Comparison of ENCODE assay signal across 10 cellular contexts in the genomic region with DNA sequence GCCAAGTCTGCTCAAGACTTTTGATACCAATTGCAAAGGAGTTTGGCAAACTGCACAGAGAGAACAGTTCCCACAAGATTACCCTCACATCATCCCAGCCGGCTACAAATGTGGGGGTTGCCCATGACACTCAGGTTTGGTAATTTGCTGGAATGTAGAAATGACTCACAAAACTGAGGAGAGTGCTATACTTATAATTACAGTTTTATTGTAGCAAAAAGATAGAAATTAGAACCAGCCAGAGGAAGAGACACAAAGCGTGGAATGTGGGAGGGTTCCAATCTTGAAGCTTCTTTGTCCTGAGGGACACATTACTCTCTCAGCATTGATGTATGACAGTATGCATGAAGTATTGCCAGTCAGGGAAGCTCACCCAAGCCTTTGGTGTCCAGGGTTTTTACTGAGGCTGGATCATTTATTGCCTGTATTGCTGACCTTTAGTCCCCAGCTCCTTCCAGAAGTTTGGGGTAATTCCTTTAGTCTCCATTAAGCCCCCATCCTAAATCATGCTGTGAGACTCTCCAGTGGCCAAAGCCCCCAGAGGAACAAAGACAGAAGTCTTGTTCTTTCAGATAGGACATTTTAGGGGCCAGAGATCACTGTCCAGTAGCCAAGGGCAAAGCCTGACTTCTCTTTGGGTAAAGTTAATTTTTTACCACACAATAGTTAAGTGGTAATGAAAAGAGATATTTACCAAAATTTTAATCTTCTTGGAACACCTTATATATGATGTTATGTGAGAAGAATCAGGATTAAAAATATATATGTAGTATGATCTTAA. TPM values are rescaled to one million over a fixed set of nuclear protein-coding genes. Genes with fewer than 3 reads are reported as not detected.
A peak's percentile ranks its signal among the peaks of the same experiment; 100 is the strongest.
DNase-seq lines count a peak whose midpoint lies in the region; FAIRE-seq and TF ChIP-seq lines count a peak whose summit lies in the region.
"Had no signal": no experiment of that assay in that cellular context is flagged by ENCODE, and none has a peak within 500 bp of the region (broad histone marks: within the 10 kb centered on the region; RNA-seq: fewer than 3 reads in every experiment).

No MANE protein-coding gene starts in this region.

- H3K4me3 ChIP-seq in bronchial epithelial cell (ENCODE audit: low read depth, low read length) (no peak overlapping the region), small intestine (ENCODE audit: low read depth in 1 of 2, low read length in 2 of 2) (no peak overlapping the region), ascending aorta (no peak overlapping the region)
- H3K4me3 ChIP-seq: Peyer's patch had no signal

- no peak for TF ChIP-seq CTCF in bronchial epithelial cell (IDR thresholded peaks at IDR 0.05; ENCODE audit: insufficient read depth, low read length, severe bottlenecking)
- TF ChIP-seq CTCF in ascending aorta (IDR thresholded peaks at IDR 0.05), result no peak

- H3K27ac ChIP-seq in small intestine (ENCODE audit: low read depth in 1 of 2, low read length in 1 of 2) (no peak overlapping the region), ascending aorta (no peak overlapping the region)
- H3K27ac ChIP-seq: Peyer's patch had no signal

- H3K36me3 ChIP-seq in bronchial epithelial cell (ENCODE audit: control insufficient read depth, insufficient read depth, low read length) (peaks cover 7% of the 10 kb centered on the region), small intestine (ENCODE audit: control insufficient read depth in 2 of 2, insufficient read depth in 2 of 2, low read length in 2 of 2) (peaks cover 0 to 7% of the 10 kb centered on the region in 2 donors), ascending aorta (peaks cover 34 to 48% of the 10 kb centered on the region in 2 donors)

- H3K4me1 ChIP-seq in small intestine (ENCODE audit: control insufficient read depth in 2 of 2, insufficient read depth in 1 of 2, low read depth in 1 of 2, low read length in 1 of 2) (no peaks in the 10 kb centered on the region), ascending aorta (peaks cover 0 to 7% of the 10 kb centered on the region in 2 donors)

- peak; percentile 40 for DNase-seq in AG08396 (ENCODE audit: low spot score)
- peak; percentile 49 for DNase-seq in HT1080 (ENCODE audit: low read depth)
- DNase-seq in bronchial epithelial cell (ENCODE audit: low read depth), result peak; percentile 74
- DNase-seq in middle frontal gyrus (ENCODE audit: extremely low spot score, low spot score), result peak; percentile 47
- DNase-seq in stimulated activated CD4-positive, alpha-beta T cell treated with anti-CD3 and anti-CD28 coated beads, Interleukin-1b, Interleukin-23, amount 100 ng/mL, for 48 hours, result no peak
- DNase-seq in small intestine, result no peak
- DNase-seq in DMS53 treated with DMSO at 0.1 percent for 48 hours (lab: John Stamatoyannopoulos, UW; ENCODE audit: unreplicated experiment), result no peak
- DNase-seq in ascending aorta (ENCODE audit: low spot score in 2 of 2), result no peak
- DNase-seq: Peyer's patch had no signal

- H3K9me3 ChIP-seq in small intestine (ENCODE audit: control insufficient read depth, low read depth) (no peaks in the 10 kb centered on the region), ascending aorta (no peaks in the 10 kb centered on the region)
- H3K9me3 ChIP-seq: Peyer's patch had no signal

- WGBS in small intestine, 3 donors, result 83 to 88% (median 86%) methylated on average over 2 of the region's 2 CpGs

- FAIRE-seq in bronchial epithelial cell (lab: Jason Lieb, UNC) (no peak), small intestine (lab: Jason Lieb, UNC) (no peak)
- FAIRE-seq: H1 had no signal

- intact Hi-C loops in ascending aorta (cut with DNase I), result no loop called here

- H3K27me3 ChIP-seq in bronchial epithelial cell (ENCODE audit: control insufficient read depth, insufficient read depth, low read length) (no peaks in the 10 kb centered on the region), small intestine (ENCODE audit: control insufficient read depth in 2 of 2, insufficient read depth in 2 of 2, low read length in 2 of 2) (no peaks in the 10 kb centered on the region), ascending aorta (no peaks in the 10 kb centered on the region)
- H3K27me3 ChIP-seq: Peyer's patch had no signal

RNA-seq across cellular contexts. Expression of a gene that starts 9.9 kb away (rescaled TPM):
- total RNA-seq in HT1080 (2014; rRNA removed; shearing (Covaris generic)), result 23.1 and 24.5 TPM in 2 replicates
- 23.7 and 26.1 TPM in 2 replicates for polyA plus RNA-seq in HT1080 (2015; cell fraction: cytosol; rRNA removed)
- polyA plus RNA-seq in HT1080 (2015; cell fraction: nucleus; rRNA removed), result 48.3 and 60.4 TPM in 2 replicates
- total RNA-seq in bronchial epithelial cell (19.8 and 20.0 TPM in 2 replicates), ascending aorta (3.9 TPM)
- 10 to 100 TPM; 12.3 to 23.9 (median 21.9) TPM for polyA plus RNA-seq in small intestine

RNA-seq across cellular contexts. Expression of a gene that starts 57.6 kb away (rescaled TPM):
- total RNA-seq in HT1080 (2014; rRNA removed; shearing (Covaris generic)), result 88.9 and 93.3 TPM in 2 replicates
- 126 and 142 TPM in 2 replicates for polyA plus RNA-seq in HT1080 (2015; cell fraction: cytosol; rRNA removed)
- 254 and 276 TPM in 2 replicates for polyA plus RNA-seq in HT1080 (2015; cell fraction: nucleus; rRNA removed)
- total RNA-seq in bronchial epithelial cell (151 and 180 TPM in 2 replicates), ascending aorta (24.5 TPM)
- 10 to 100 TPM in 1 of 3 donors, 1 to 10 TPM in 2; 5.4 to 30.9 (median 6.5) TPM for polyA plus RNA-seq in small intestine

Comparison
In these comparisons a context has a peak if more than half of its experiments do, and no peak if none do; other contexts are left out.
1. DNase-seq: peak in AG08396 (single experiment), HT1080 (single experiment), bronchial epithelial cell (single experiment) and middle frontal gyrus (single experiment); none in stimulated activated CD4-positive, alpha-beta T cell treated with anti-CD3 and anti-CD28 coated beads, Interleukin-1b, Interleukin-23, amount 100 ng/mL, for 48 hours (single experiment), small intestine (single experiment), DMS53 treated with DMSO at 0.1 percent for 48 hours (single experiment) and ascending aorta (0 of 2).